In genomic region chr22:39802682-39803081, GRCh38 we compare ENCODE assay signal across 7 cellular contexts.
"Had no signal": no experiment of that assay in that cellular context is flagged by ENCODE, and none has a peak within 500 bp of the region (broad histone marks: within the 10 kb centered on the region; RNA-seq: fewer than 3 reads in every experiment).

No MANE protein-coding gene starts in this region.

- DNase-seq: GOT3, H9, HCEC 1CT, IMR-90 had no signal

- FAIRE-seq: H54, HTR-8/SVneo, K562 had no signal

- ATAC-seq: K562 had no signal

- H3K4me3 ChIP-seq: K562 had no signal
